In the genomic region with DNA sequence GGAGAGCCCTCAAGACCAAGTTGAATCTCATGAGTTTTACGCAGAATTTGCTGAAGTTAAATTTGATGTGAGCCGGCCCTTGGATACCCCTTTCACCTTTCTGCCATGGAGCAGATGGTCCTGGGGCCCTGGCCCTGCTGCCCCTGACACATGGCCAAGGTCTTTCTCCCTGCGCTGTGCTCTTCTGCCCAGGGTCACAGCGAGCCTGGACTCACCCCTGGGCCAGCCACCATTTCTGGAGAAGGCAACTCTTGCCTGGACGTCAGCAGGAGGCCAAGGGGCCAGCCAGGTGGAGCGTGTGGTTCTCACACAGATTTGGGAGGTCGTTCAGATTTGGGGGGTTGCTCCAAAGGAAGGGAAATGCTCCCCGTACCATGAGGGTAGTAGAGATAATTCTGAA, we compare ENCODE assay signal across 34 cellular contexts. TPM values are rescaled to one million over a fixed set of nuclear protein-coding genes. Genes with fewer than 3 reads are reported as not detected.
"Had no signal": no experiment of that assay in that cellular context is flagged by ENCODE, and none has a peak within 500 bp of the region (broad histone marks: within the 10 kb centered on the region; RNA-seq: fewer than 3 reads in every experiment).

No MANE protein-coding gene starts in this region.

- H3K4me3 Mint-ChIP-seq: activated CD4-positive, alpha-beta memory T cell treated with anti-CD3 and anti-CD28 coated beads for 36 hours; activated CD4-positive, alpha-beta T cell treated with anti-CD3 and anti-CD28 coated beads for 36 hours; activated CD4-positive, alpha-beta T cell treated with anti-CD3 and anti-CD28 coated beads, Interleukin-2, amount 10 ng/mL, durations not matched to agents 24 days and 14 days; activated CD8-positive, alpha-beta memory T cell treated with anti-CD3 and anti-CD28 coated beads, Interleukin-2, amount 10 ng/mL, durations not matched to agents 7 days and 5 days; activated CD8-positive, alpha-beta T cell treated with anti-CD3 and anti-CD28 coated beads, Interleukin-2, amount 10 ng/mL, durations not matched to agents 7 days and 5 days; activated naive CD4-positive, alpha-beta T cell treated with anti-CD3 and anti-CD28 coated beads for 36 hours; activated naive CD4-positive, alpha-beta T cell treated with anti-CD3 and anti-CD28 coated beads, Interleukin-2, amount 50 U/mL, for 24 hours; activated naive CD8-positive, alpha-beta T cell treated with anti-CD3 and anti-CD28 coated beads for 36 hours; activated naive CD8-positive, alpha-beta T cell treated with anti-CD3 and anti-CD28 coated beads, Interleukin-2, amount 50 U/mL, for 24 hours; activated T-helper 1 cell treated with anti-CD3 and anti-CD28 coated beads, Interleukin-12 subunit alpha, Interleukin-12 subunit beta, Interleukin-2, Interleukin-4 antibody, amounts not matched to agents 30 ng/mL and 10 ng/mL and 1 ng/mL, durations not matched to agents 14 hours and 24 hours and 36 hours; dendritic cell treated with granulocyte-macrophage colony-stimulating factor and Interleukin-4, amounts not matched to agents 40 ng/mL and 50 ng/mL, for 4 days; endodermal cell; T-helper 17 cell; T-helper 2 cell treated with Interferon-gamma antibody and Interleukin-4, amounts not matched to agents 5 μg/mL and 100 μg/mL, for 36 hours had no signal

- H3K9me3 ChIP-seq: adrenal gland, body of pancreas had no signal

- H3K27me3 ChIP-seq: adrenal gland, body of pancreas, dorsolateral prefrontal cortex had no signal

- H3K4me3 ChIP-seq: adrenal gland, body of pancreas, coronary artery, dorsolateral prefrontal cortex had no signal

- H3K27me3 Mint-ChIP-seq: activated CD4-positive, alpha-beta memory T cell treated with anti-CD3 and anti-CD28 coated beads for 36 hours; activated CD4-positive, alpha-beta T cell treated with anti-CD3 and anti-CD28 coated beads for 36 hours; activated CD4-positive, alpha-beta T cell treated with anti-CD3 and anti-CD28 coated beads, Interleukin-2, amount 10 ng/mL, durations not matched to agents 24 days and 14 days; activated CD8-positive, alpha-beta memory T cell treated with anti-CD3 and anti-CD28 coated beads, Interleukin-2, amount 10 ng/mL, durations not matched to agents 7 days and 5 days; activated naive CD4-positive, alpha-beta T cell treated with anti-CD3 and anti-CD28 coated beads, Interleukin-2, amount 50 U/mL, for 24 hours; activated naive CD8-positive, alpha-beta T cell treated with anti-CD3 and anti-CD28 coated beads for 36 hours; activated naive CD8-positive, alpha-beta T cell treated with anti-CD3 and anti-CD28 coated beads, Interleukin-2, amount 50 U/mL, for 24 hours; dendritic cell treated with granulocyte-macrophage colony-stimulating factor and Interleukin-4, amounts not matched to agents 40 ng/mL and 50 ng/mL, for 4 days; T-helper 17 cell had no signal

- H3K9me3 Mint-ChIP-seq: activated CD4-positive, alpha-beta memory T cell treated with anti-CD3 and anti-CD28 coated beads for 36 hours; activated CD4-positive, alpha-beta T cell treated with anti-CD3 and anti-CD28 coated beads, Interleukin-2, amount 10 ng/mL, durations not matched to agents 24 days and 14 days; activated naive CD4-positive, alpha-beta T cell treated with anti-CD3 and anti-CD28 coated beads for 36 hours; activated naive CD4-positive, alpha-beta T cell treated with anti-CD3 and anti-CD28 coated beads, Interleukin-2, amount 50 U/mL, for 24 hours; activated naive CD8-positive, alpha-beta T cell treated with anti-CD3 and anti-CD28 coated beads for 36 hours; activated naive CD8-positive, alpha-beta T cell treated with anti-CD3 and anti-CD28 coated beads, Interleukin-2, amount 50 U/mL, for 24 hours; activated T-helper 1 cell treated with anti-CD3 and anti-CD28 coated beads, Interleukin-12 subunit alpha, Interleukin-12 subunit beta, Interleukin-2, Interleukin-4 antibody, amounts not matched to agents 30 ng/mL and 10 ng/mL and 1 ng/mL, durations not matched to agents 14 hours and 24 hours and 36 hours; activated T-helper 2 cell treated with anti-CD3 and anti-CD28 coated beads, Interferon-gamma antibody, Interleukin-2, Interleukin-4, amounts not matched to agents 10 μg/mL and 5 μg/mL and 100 μg/mL, durations not matched to agents 14 hours and 24 hours and 36 hours; endodermal cell; T-helper 2 cell treated with Interferon-gamma antibody and Interleukin-4, amounts not matched to agents 5 μg/mL and 100 μg/mL, for 36 hours had no signal

- ATAC-seq: activated CD4-positive, alpha-beta T cell treated with anti-CD3 and anti-CD28 coated beads for 36 hours; activated CD8-positive, alpha-beta memory T cell treated with anti-CD3 and anti-CD28 coated beads, Interleukin-2, amount 10 ng/mL, durations not matched to agents 7 days and 5 days; activated CD8-positive, alpha-beta T cell treated with anti-CD3 and anti-CD28 coated beads, Interleukin-2, amount 10 ng/mL, durations not matched to agents 7 days and 5 days; activated naive CD8-positive, alpha-beta T cell treated with anti-CD3 and anti-CD28 coated beads, Interleukin-2, amount 50 U/mL, for 24 hours; esophagus mucosa; T-helper 17 cell had no signal

- H3K4me1 Mint-ChIP-seq: activated CD4-positive, alpha-beta T cell treated with anti-CD3 and anti-CD28 coated beads for 36 hours; activated CD4-positive, alpha-beta T cell treated with anti-CD3 and anti-CD28 coated beads, Interleukin-2, amount 10 ng/mL, durations not matched to agents 24 days and 14 days; activated CD8-positive, alpha-beta memory T cell treated with anti-CD3 and anti-CD28 coated beads, Interleukin-2, amount 10 ng/mL, durations not matched to agents 7 days and 5 days; activated naive CD4-positive, alpha-beta T cell treated with anti-CD3 and anti-CD28 coated beads, Interleukin-2, amount 50 U/mL, for 24 hours; activated naive CD8-positive, alpha-beta T cell treated with anti-CD3 and anti-CD28 coated beads for 36 hours; activated naive CD8-positive, alpha-beta T cell treated with anti-CD3 and anti-CD28 coated beads, Interleukin-2, amount 50 U/mL, for 24 hours; endodermal cell had no signal

- H3K27ac ChIP-seq: adrenal gland, body of pancreas, coronary artery, dorsolateral prefrontal cortex had no signal

- DNase-seq: activated CD4-positive, alpha-beta memory T cell treated with anti-CD3 and anti-CD28 coated beads for 36 hours; activated CD4-positive, alpha-beta T cell treated with anti-CD3 and anti-CD28 coated beads for 36 hours; activated CD4-positive, alpha-beta T cell treated with anti-CD3 and anti-CD28 coated beads, Interleukin-2, amount 10 ng/mL, durations not matched to agents 24 days and 14 days; activated CD4-positive, CD25-positive, alpha-beta regulatory T cell; activated CD4-positive, CD25-positive, alpha-beta regulatory T cell treated with anti-CD3 and anti-CD28 coated beads, Interleukin-2, amount 50 U/mL, for 72 hours; activated CD8-positive, alpha-beta memory T cell treated with anti-CD3 and anti-CD28 coated beads, Interleukin-2, amount 10 ng/mL, durations not matched to agents 7 days and 5 days; activated CD8-positive, alpha-beta memory T cell treated with anti-CD3 and anti-CD28 coated beads, Interleukin-2, amount 50 U/mL, for 4 hours; activated CD8-positive, alpha-beta T cell treated with anti-CD3 and anti-CD28 coated beads, Interleukin-2, amount 10 ng/mL, durations not matched to agents 7 days and 5 days; activated effector memory CD4-positive, alpha-beta T cell treated with anti-CD3 and anti-CD28 coated beads, Interleukin-2, amount 50 U/mL, for 16 hours; activated naive CD4-positive, alpha-beta T cell treated with anti-CD3 and anti-CD28 coated beads for 36 hours; activated naive CD8-positive, alpha-beta T cell treated with anti-CD3 and anti-CD28 coated beads for 36 hours; activated naive CD8-positive, alpha-beta T cell treated with anti-CD3 and anti-CD28 coated beads, Interleukin-2, amount 50 U/mL, for 24 hours; activated T-cell treated with anti-CD3 and anti-CD28 coated beads, Interleukin-2, amount 50 U/mL, for 1 hour; activated T-cell treated with anti-CD3 and anti-CD28 coated beads, Interleukin-2, amount 50 U/mL, for 48 hours; adrenal gland; amygdala; aorta; body of pancreas; central memory CD4-positive, alpha-beta T cell; cerebellar nuclear complex; dorsolateral prefrontal cortex; effector memory CD4-positive, alpha-beta T cell; endodermal cell; foreskin fibroblast; SW 1271; T-helper 1 cell; T-helper 17 cell had no signal

- H3K27ac Mint-ChIP-seq: activated CD4-positive, alpha-beta memory T cell treated with anti-CD3 and anti-CD28 coated beads for 36 hours; activated CD4-positive, alpha-beta T cell treated with anti-CD3 and anti-CD28 coated beads for 36 hours; activated CD4-positive, alpha-beta T cell treated with anti-CD3 and anti-CD28 coated beads, Interleukin-2, amount 10 ng/mL, durations not matched to agents 24 days and 14 days; activated CD8-positive, alpha-beta memory T cell treated with anti-CD3 and anti-CD28 coated beads, Interleukin-2, amount 10 ng/mL, durations not matched to agents 7 days and 5 days; activated CD8-positive, alpha-beta T cell treated with anti-CD3 and anti-CD28 coated beads, Interleukin-2, amount 10 ng/mL, durations not matched to agents 7 days and 5 days; activated naive CD4-positive, alpha-beta T cell treated with anti-CD3 and anti-CD28 coated beads for 36 hours; activated naive CD4-positive, alpha-beta T cell treated with anti-CD3 and anti-CD28 coated beads, Interleukin-2, amount 50 U/mL, for 24 hours; activated naive CD8-positive, alpha-beta T cell treated with anti-CD3 and anti-CD28 coated beads for 36 hours; activated naive CD8-positive, alpha-beta T cell treated with anti-CD3 and anti-CD28 coated beads, Interleukin-2, amount 50 U/mL, for 24 hours; activated T-helper 1 cell treated with anti-CD3 and anti-CD28 coated beads, Interleukin-12 subunit alpha, Interleukin-12 subunit beta, Interleukin-2, Interleukin-4 antibody, amounts not matched to agents 30 ng/mL and 10 ng/mL and 1 ng/mL, durations not matched to agents 14 hours and 24 hours and 36 hours; activated T-helper 2 cell treated with anti-CD3 and anti-CD28 coated beads, Interferon-gamma antibody, Interleukin-2, Interleukin-4, amounts not matched to agents 10 μg/mL and 5 μg/mL and 100 μg/mL, durations not matched to agents 14 hours and 24 hours and 36 hours; dendritic cell treated with granulocyte-macrophage colony-stimulating factor and Interleukin-4, amounts not matched to agents 40 ng/mL and 50 ng/mL, for 4 days; endodermal cell; T-helper 17 cell; T-helper 2 cell treated with Interferon-gamma antibody and Interleukin-4, amounts not matched to agents 5 μg/mL and 100 μg/mL, for 36 hours had no signal

- H3K4me1 ChIP-seq: adrenal gland, body of pancreas had no signal

RNA-seq across cellular contexts. Expression of gene SLC49A3, which starts 46.6 kb away (rescaled TPM):
- total RNA-seq: activated naive CD4-positive, alpha-beta T cell treated with anti-CD3 and anti-CD28 coated beads for 36 hours had no signal
